In genomic region chr11:18010977-18011586, GRCh38 we compare ENCODE assay signal across 2 cellular contexts.
TF ChIP-seq lines count a peak whose summit lies in the region.

No MANE protein-coding gene starts in this region.

TF ChIP-seq in A549, 52 proteins besides CTCF, POLR2A, EP300 and RAD21:
- TF ChIP-seq NPAS2 (CRISPR knock-in tag; IDR thresholded peaks at IDR 0.05; ENCODE audit: borderline replicate concordance): no peak
- no peak for TF ChIP-seq CBX8 (IDR thresholded peaks at IDR 0.05)
- TF ChIP-seq USF2 (IDR thresholded peaks at IDR 0.05): no peak
- no peak for TF ChIP-seq RFX5 (IDR thresholded peaks at IDR 0.05)
- TF ChIP-seq TFCP2L1 (CRISPR knock-in tag; IDR thresholded peaks at IDR 0.05): no peak
- TF ChIP-seq CHD2 (IDR thresholded peaks at IDR 0.05; ENCODE audit: low read length, partially characterized antibody): no peak
- no peak for TF ChIP-seq ZFP36 (IDR thresholded peaks at IDR 0.05; ENCODE audit: borderline replicate concordance, partially characterized antibody)
- TF ChIP-seq ESRRA (IDR thresholded peaks at IDR 0.05; ENCODE audit: borderline replicate concordance, low read length): no peak
- no peak for TF ChIP-seq FOSL2 (IDR thresholded peaks at IDR 0.05)
- no peak for TF ChIP-seq FOSL2 (CRISPR knock-in tag; IDR thresholded peaks at IDR 0.05)
- TF ChIP-seq MAFK (IDR thresholded peaks at IDR 0.05; ENCODE audit: partially characterized antibody): no peak
- no peak for TF ChIP-seq JUN (IDR thresholded peaks at IDR 0.05)
- TF ChIP-seq PBX3 (IDR thresholded peaks at IDR 0.05): no peak
- TF ChIP-seq TP53 (CRISPR knock-in tag; IDR thresholded peaks at IDR 0.05): no peak
- TF ChIP-seq RNF2 (IDR thresholded peaks at IDR 0.05; ENCODE audit: borderline replicate concordance, low read depth): no peak
- no peak for TF ChIP-seq RARB (CRISPR knock-in tag; IDR thresholded peaks at IDR 0.05)
- TF ChIP-seq RCOR1 (IDR thresholded peaks at IDR 0.05; ENCODE audit: low read depth, low read length): no peak
- TF ChIP-seq ATOH8 (CRISPR knock-in tag; IDR thresholded peaks at IDR 0.05; ENCODE audit: low read depth): no peak

TF ChIP-seq in H1, 55 proteins besides CTCF, POLR2A, EP300 and RAD21:
- TF ChIP-seq BCL11A (IDR thresholded peaks at IDR 0.05; ENCODE audit: low read depth in 2 of 2, low read length in 2 of 2): no peak
- no peak for TF ChIP-seq SIRT6 (IDR thresholded peaks at IDR 0.05; ENCODE audit: low read length)
